In genomic region chr12:28130625-28131598, GRCh38 we compare ENCODE assay signal across 10 cellular contexts. TPM values are rescaled to one million over a fixed set of nuclear protein-coding genes. Genes with fewer than 3 reads are reported as not detected.
A peak's percentile ranks its signal among the peaks of the same experiment; 100 is the strongest.
DNase-seq lines count a peak whose midpoint lies in the region; ATAC-seq and TF ChIP-seq lines count a peak whose summit lies in the region.
"Had no signal": no experiment of that assay in that cellular context is flagged by ENCODE, and none has a peak within 500 bp of the region (broad histone marks: within the 10 kb centered on the region; RNA-seq: fewer than 3 reads in every experiment).

No MANE protein-coding gene starts in this region.

- no peaks in the 10 kb centered on the region for H3K27me3 ChIP-seq in AG04450 (ENCODE audit: control insufficient read depth, insufficient read depth, low read length)

- peak overlapping the region; percentile 24 for H3K4me3 Mint-ChIP-seq in activated T-helper 17 cell treated with anti-CD3 and anti-CD28 coated beads, Interleukin-2, amount 50 U/mL, for 72 hours

- H3K9me3 Mint-ChIP-seq in activated T-helper 17 cell treated with anti-CD3 and anti-CD28 coated beads, Interleukin-2, amount 50 U/mL, for 72 hours: no peaks in the 10 kb centered on the region

- H3K9me3 ChIP-seq in AG04450 (ENCODE audit: control insufficient read depth, insufficient read depth, low read length): no peaks in the 10 kb centered on the region

- peak; percentile 94 for DNase-seq in AG04450 (ENCODE audit: low read depth, low spot score)
- peak; percentile 17 for DNase-seq in HK-2 (ENCODE audit: unreplicated experiment)
- DNase-seq in inferior parietal cortex (ENCODE audit: extremely low spot score): peak; percentile 20
- DNase-seq in D341Med (ENCODE audit: low spot score): no peak
- DNase-seq: NCI-H2227 treated with DMSO at 0.1 percent for 48 hours; stimulated activated CD4-positive, alpha-beta T cell treated with anti-CD3 and anti-CD28 coated beads, Interleukin-4, amount 100 ng/mL, for 4 hours had no signal

- no peak for TF ChIP-seq CTCF in AG04450 (IDR thresholded peaks at IDR 0.05; ENCODE audit: low read depth, low read length)

- CTCF ChIA-PET in AG04450 (lab: Charles Lee): no interaction called here

- H3K4me3 ChIP-seq in AG04450 (ENCODE audit: low read depth, low read length): no peak overlapping the region

- peak overlapping the region; percentile 87 for H3K27ac ChIP-seq in AG04450 (ENCODE audit: low read depth, low read length)

- H3K36me3 Mint-ChIP-seq in activated T-helper 17 cell treated with anti-CD3 and anti-CD28 coated beads, Interleukin-2, amount 50 U/mL, for 72 hours (ENCODE audit: low read depth): no peaks in the 10 kb centered on the region

- ATAC-seq in activated T-helper 17 cell treated with anti-CD3 and anti-CD28 coated beads, Interleukin-2, amount 50 U/mL, for 72 hours (replicated peaks): peak; percentile 77
- ATAC-seq in GM18505 (IDR thresholded peaks at IDR 0.05; ENCODE audit: unreplicated experiment) (no peak), GM21381 (IDR thresholded peaks at IDR 0.05; ENCODE audit: unreplicated experiment) (no peak), HG02759 (IDR thresholded peaks at IDR 0.05; ENCODE audit: unreplicated experiment) (no peak)

- peak overlapping the region; percentile 34 for H3K27ac Mint-ChIP-seq in activated T-helper 17 cell treated with anti-CD3 and anti-CD28 coated beads, Interleukin-2, amount 50 U/mL, for 72 hours

- H3K4me1 Mint-ChIP-seq in activated T-helper 17 cell treated with anti-CD3 and anti-CD28 coated beads, Interleukin-2, amount 50 U/mL, for 72 hours: peaks cover 6% of the 10 kb centered on the region

- POLR2A ChIA-PET in AG04450 (lab: Yijun Ruan, JAX): no interaction called here

- no peaks in the 10 kb centered on the region for H3K27me3 Mint-ChIP-seq in activated T-helper 17 cell treated with anti-CD3 and anti-CD28 coated beads, Interleukin-2, amount 50 U/mL, for 72 hours

- TF ChIP-seq POLR2A in GM18505 (IDR thresholded peaks at IDR 0.05; ENCODE audit: borderline replicate concordance, extremely low read depth, insufficient read depth, insufficient read length): no peak

RNA-seq across cellular contexts. Expression of gene CCDC91, which starts 59.3 kb away (rescaled TPM):
- 13.6 and 21.0 TPM in 2 replicates for polyA plus RNA-seq in AG04450 (2011; rRNA removed)
- polyA minus RNA-seq in AG04450 (2011; rRNA and poly(A)+ RNA removed): 19.9 and 20.8 TPM in 2 replicates
- 10 to 100 TPM; 21.4 to 27.4 TPM for total RNA-seq in activated T-helper 17 cell treated with anti-CD3 and anti-CD28 coated beads, Interleukin-2, amount 50 U/mL, for 72 hours
